Comparison of ENCODE assay signal across 19 cellular contexts in genomic region chr11:78176605-78177141, GRCh38. TPM values are rescaled to one million over a fixed set of nuclear protein-coding genes. Genes with fewer than 3 reads are reported as not detected.
DNase-seq lines count a peak whose midpoint lies in the region; ATAC-seq and TF ChIP-seq lines count a peak whose summit lies in the region.
"Had no signal": no experiment of that assay in that cellular context is flagged by ENCODE, and none has a peak within 500 bp of the region (broad histone marks: within the 10 kb centered on the region; RNA-seq: fewer than 3 reads in every experiment).

No MANE protein-coding gene starts in this region.

- H3K27ac Mint-ChIP-seq in activated T-helper 17 cell treated with anti-CD3 and anti-CD28 coated beads, Interleukin-2, amount 50 U/mL, for 72 hours, result peak overlapping the region; percentile 26
- H3K27ac Mint-ChIP-seq in nephron progenitor cell, result peak overlapping the region; percentile 37
- H3K27ac Mint-ChIP-seq: HFFc6 had no signal

- peaks cover 22% of the 10 kb centered on the region for H3K36me3 Mint-ChIP-seq in activated T-helper 17 cell treated with anti-CD3 and anti-CD28 coated beads, Interleukin-2, amount 50 U/mL, for 72 hours (ENCODE audit: low read depth)
- peaks cover 26% of the 10 kb centered on the region for H3K36me3 Mint-ChIP-seq in nephron progenitor cell (ENCODE audit: low read depth)

- ATAC-seq in Right ventricle myocardium inferior, result no peak
- ATAC-seq in activated T-helper 17 cell treated with anti-CD3 and anti-CD28 coated beads, Interleukin-2, amount 50 U/mL, for 72 hours (replicated peaks), result no peak
- ATAC-seq: HCT116 had no signal

- no peak overlapping the region for H3K4me3 ChIP-seq in cardiac muscle cell

- CTCF ChIA-PET in RWPE1 (lab: Yijun Ruan, JAX), result no interaction called here

- peaks cover 4% of the 10 kb centered on the region for H3K36me3 ChIP-seq in cardiac muscle cell

- TF ChIP-seq CTCF in cardiac muscle cell (IDR thresholded peaks at IDR 0.05; ENCODE audit: low read depth, low read length) (no peak), nephron progenitor cell (IDR thresholded peaks at IDR 0.05) (no peak), RWPE1 (conservative IDR thresholded peaks at IDR 0.05; ENCODE audit: low read depth) (no peak)

- no peak overlapping the region for H3K4me3 Mint-ChIP-seq in activated T-helper 17 cell treated with anti-CD3 and anti-CD28 coated beads, Interleukin-2, amount 50 U/mL, for 72 hours
- H3K4me3 Mint-ChIP-seq in nephron progenitor cell, result no peak overlapping the region
- H3K4me3 Mint-ChIP-seq: CD4-positive, alpha-beta memory T cell; HFFc6; IgD-negative memory B cell had no signal

- peak overlapping the region; percentile 56 for H3K27ac ChIP-seq in cardiac muscle cell
- no peak overlapping the region for H3K27ac ChIP-seq in RWPE1
- H3K27ac ChIP-seq: C4-2B had no signal

- no peaks in the 10 kb centered on the region for H3K27me3 ChIP-seq in cardiac muscle cell

- peaks cover 15% of the 10 kb centered on the region for H3K4me1 Mint-ChIP-seq in activated T-helper 17 cell treated with anti-CD3 and anti-CD28 coated beads, Interleukin-2, amount 50 U/mL, for 72 hours
- H3K4me1 Mint-ChIP-seq in nephron progenitor cell, result peaks cover 5% of the 10 kb centered on the region
- H3K4me1 Mint-ChIP-seq: IgD-negative memory B cell had no signal

- H3K4me1 ChIP-seq in cardiac muscle cell (ENCODE audit: low read depth), result peaks cover 20% of the 10 kb centered on the region

- H3K27me3 Mint-ChIP-seq in activated T-helper 17 cell treated with anti-CD3 and anti-CD28 coated beads, Interleukin-2, amount 50 U/mL, for 72 hours, result no peaks in the 10 kb centered on the region
- H3K27me3 Mint-ChIP-seq in nephron progenitor cell (ENCODE audit: low read depth, poor library complexity), result peaks cover 3% of the 10 kb centered on the region
- H3K27me3 Mint-ChIP-seq: CD4-positive, alpha-beta memory T cell; IgD-negative memory B cell had no signal

- DNase-seq in cardiac muscle cell (ENCODE audit: low read depth in 1 of 2, low spot score in 1 of 2) (no peak), Right ventricle myocardium inferior (ENCODE audit: missing footprints) (no peak), nephron progenitor cell (no peak), NCI-H2081 treated with DMSO at 0.1 percent for 48 hours (lab: John Stamatoyannopoulos, UW) (no peak), AG08396 (ENCODE audit: low spot score) (no peak), RWPE1 (ENCODE audit: low spot score) (no peak)
- DNase-seq: ACHN; AML-193; CD4-positive, alpha-beta memory T cell; DMS153; DMS79; GDM1; GOT3; H7; HFFc6 had no signal

- H3K9me3 ChIP-seq in cardiac muscle cell (ENCODE audit: low read depth), result no peaks in the 10 kb centered on the region

- intact Hi-C loops in Right ventricle myocardium inferior (cut with DNase I), result no loop called here

- peaks cover 4% of the 10 kb centered on the region for H3K9me3 Mint-ChIP-seq in activated T-helper 17 cell treated with anti-CD3 and anti-CD28 coated beads, Interleukin-2, amount 50 U/mL, for 72 hours
- no peaks in the 10 kb centered on the region for H3K9me3 Mint-ChIP-seq in nephron progenitor cell
- H3K9me3 Mint-ChIP-seq: HFFc6 had no signal

- POLR2A ChIA-PET in RWPE1 (lab: Yijun Ruan, JAX; ENCODE audit: low non-redundant PET), result no interaction called here

RNA-seq across cellular contexts. Expression of gene KCTD21, which starts 11.8 kb away (rescaled TPM):
- total RNA-seq in cardiac muscle cell, result 8.6 and 15.8 TPM in 2 replicates
- 4.8 and 5.8 TPM in 2 replicates for polyA plus RNA-seq in cardiac muscle cell
- total RNA-seq in Right ventricle myocardium inferior, result 10.6 TPM
- 1 to 10 TPM; 6.1 to 7.5 TPM for total RNA-seq in activated T-helper 17 cell treated with anti-CD3 and anti-CD28 coated beads, Interleukin-2, amount 50 U/mL, for 72 hours

RNA-seq across cellular contexts. Expression of gene USP35, which starts 12.0 kb away (rescaled TPM):
- total RNA-seq in cardiac muscle cell (25.1 and 35.0 TPM in 2 replicates), Right ventricle myocardium inferior (6.2 TPM)
- 11.1 and 13.3 TPM in 2 replicates for polyA plus RNA-seq in cardiac muscle cell
- 1 to 10 TPM; 9.6 to 10.0 TPM for total RNA-seq in activated T-helper 17 cell treated with anti-CD3 and anti-CD28 coated beads, Interleukin-2, amount 50 U/mL, for 72 hours

RNA-seq across cellular contexts. Expression of gene ALG8, which starts 37.2 kb away (rescaled TPM):
- total RNA-seq in cardiac muscle cell (25.9 and 38.4 TPM in 2 replicates), Right ventricle myocardium inferior (16.7 TPM)
- polyA plus RNA-seq in cardiac muscle cell, result 74.1 and 75.4 TPM in 2 replicates
- total RNA-seq in activated T-helper 17 cell treated with anti-CD3 and anti-CD28 coated beads, Interleukin-2, amount 50 U/mL, for 72 hours, result 10 to 100 TPM; 38.3 to 70.2 TPM
